18 cellular contexts compared by ENCODE assay signal in genomic region chr2:28000287-28000686, GRCh38.
A peak's percentile ranks its signal among the peaks of the same experiment; 100 is the strongest.
DNase-seq lines count a peak whose midpoint lies in the region; ATAC-seq lines count a peak whose summit lies in the region.
"Had no signal": no experiment of that assay in that cellular context is flagged by ENCODE, and none has a peak within 500 bp of the region (broad histone marks: within the 10 kb centered on the region; RNA-seq: fewer than 3 reads in every experiment).

No MANE protein-coding gene starts in this region.

- CTCF ChIA-PET in activated CD4-positive, alpha-beta T cell treated with anti-CD3 and anti-CD28 coated beads for 36 hours (lab: Charles Lee), result no interaction called here
- CTCF ChIA-PET in activated CD4-positive, alpha-beta T cell treated with anti-CD3 and anti-CD28 coated beads, Interleukin-2, amount 10 ng/mL, durations not matched to agents 7 days and 5 days (lab: Charles Lee), result interaction anchor here (1.6 kb wide), 1 partner anchor 11 kb away, joined by 3 read pairs; no protein-coding TSS in a partner anchor

- no peak overlapping the region for H3K4me3 Mint-ChIP-seq in activated CD4-positive, alpha-beta T cell treated with anti-CD3 and anti-CD28 coated beads for 36 hours
- no peak overlapping the region for H3K4me3 Mint-ChIP-seq in activated CD4-positive, alpha-beta T cell treated with anti-CD3 and anti-CD28 coated beads, Interleukin-2, amount 10 ng/mL, durations not matched to agents 7 days and 5 days
- H3K4me3 Mint-ChIP-seq in activated T-cell treated with anti-CD3 and anti-CD28 coated beads, Interleukin-2, amount 50 U/mL, for 72 hours, result peak overlapping the region in 1 of 2 donors; percentile 31
- no peak overlapping the region for H3K4me3 Mint-ChIP-seq in stimulated activated naive CD8-positive, alpha-beta T cell treated with anti-CD3 and anti-CD28 coated beads, Interleukin-15, amount 100 ng/mL, for 72 hours
- H3K4me3 Mint-ChIP-seq: CD4-positive, alpha-beta memory T cell; GM23338; H9 had no signal

- peaks cover 22% of the 10 kb centered on the region for H3K4me1 Mint-ChIP-seq in activated CD4-positive, alpha-beta T cell treated with anti-CD3 and anti-CD28 coated beads for 36 hours
- H3K4me1 Mint-ChIP-seq in activated CD4-positive, alpha-beta T cell treated with anti-CD3 and anti-CD28 coated beads, Interleukin-2, amount 10 ng/mL, durations not matched to agents 7 days and 5 days, result peaks cover 13% of the 10 kb centered on the region
- peaks cover 39% of the 10 kb centered on the region for H3K4me1 Mint-ChIP-seq in activated T-cell treated with anti-CD3 and anti-CD28 coated beads, Interleukin-2, amount 50 U/mL, for 72 hours (ENCODE audit: low read depth)
- H3K4me1 Mint-ChIP-seq in stimulated activated naive CD8-positive, alpha-beta T cell treated with anti-CD3 and anti-CD28 coated beads, Interleukin-15, amount 100 ng/mL, for 72 hours, result peaks cover 35% of the 10 kb centered on the region
- H3K4me1 Mint-ChIP-seq: GM23338 had no signal

- H3K27me3 Mint-ChIP-seq in activated CD4-positive, alpha-beta T cell treated with anti-CD3 and anti-CD28 coated beads for 36 hours, result no peaks in the 10 kb centered on the region
- no peaks in the 10 kb centered on the region for H3K27me3 Mint-ChIP-seq in activated CD4-positive, alpha-beta T cell treated with anti-CD3 and anti-CD28 coated beads, Interleukin-2, amount 10 ng/mL, durations not matched to agents 7 days and 5 days
- no peaks in the 10 kb centered on the region for H3K27me3 Mint-ChIP-seq in activated T-cell treated with anti-CD3 and anti-CD28 coated beads, Interleukin-2, amount 50 U/mL, for 72 hours (ENCODE audit: low read depth)
- no peaks in the 10 kb centered on the region for H3K27me3 Mint-ChIP-seq in stimulated activated naive CD8-positive, alpha-beta T cell treated with anti-CD3 and anti-CD28 coated beads, Interleukin-15, amount 100 ng/mL, for 72 hours
- H3K27me3 Mint-ChIP-seq: CD4-positive, alpha-beta memory T cell had no signal

- intact Hi-C loops in activated CD4-positive, alpha-beta T cell treated with anti-CD3 and anti-CD28 coated beads for 36 hours (cut with DNase I, micrococcal nuclease), result no loop called here

- no peaks in the 10 kb centered on the region for H3K9me3 Mint-ChIP-seq in activated CD4-positive, alpha-beta T cell treated with anti-CD3 and anti-CD28 coated beads for 36 hours (ENCODE audit: low read depth)
- peaks cover 3% of the 10 kb centered on the region for H3K9me3 Mint-ChIP-seq in activated CD4-positive, alpha-beta T cell treated with anti-CD3 and anti-CD28 coated beads, Interleukin-2, amount 10 ng/mL, durations not matched to agents 7 days and 5 days
- H3K9me3 Mint-ChIP-seq in activated T-cell treated with anti-CD3 and anti-CD28 coated beads, Interleukin-2, amount 50 U/mL, for 72 hours, result peaks cover 0 to 4% of the 10 kb centered on the region in 2 donors
- no peaks in the 10 kb centered on the region for H3K9me3 Mint-ChIP-seq in stimulated activated naive CD8-positive, alpha-beta T cell treated with anti-CD3 and anti-CD28 coated beads, Interleukin-15, amount 100 ng/mL, for 72 hours
- H3K9me3 Mint-ChIP-seq: GM23338, H9 had no signal

- DNase-seq in activated CD4-positive, alpha-beta T cell treated with anti-CD3 and anti-CD28 coated beads for 36 hours, result no peak
- DNase-seq in activated CD4-positive, alpha-beta T cell treated with anti-CD3 and anti-CD28 coated beads, Interleukin-2, amount 10 ng/mL, durations not matched to agents 7 days and 5 days, result no peak
- no peak for DNase-seq in activated T-cell treated with anti-CD3 and anti-CD28 coated beads, Interleukin-2, amount 50 U/mL, for 72 hours
- no peak for DNase-seq in activated T-cell treated with anti-CD3 and anti-CD28 coated beads, Interleukin-2, amount 50 U/mL, for 48 hours
- DNase-seq in stimulated activated naive CD8-positive, alpha-beta T cell treated with anti-CD3 and anti-CD28 coated beads, Interleukin-15, amount 100 ng/mL, for 72 hours, result no peak
- DNase-seq in stimulated activated naive CD8-positive, alpha-beta T cell treated with anti-CD3 and anti-CD28 coated beads, Interleukin-15, Interleukin-2, amounts not matched to agents 100 U/mL and 50 U/mL, for 24 hours, result no peak
- DNase-seq: 8988T; C1 segment of cervical spinal cord; Calu3; CD4-positive, alpha-beta memory T cell; COR-L47; DMS53; DMS79 treated with DMSO at 0.1 percent for 48 hours; GF-D8; H9 had no signal

- no peak overlapping the region for H3K27ac Mint-ChIP-seq in activated CD4-positive, alpha-beta T cell treated with anti-CD3 and anti-CD28 coated beads for 36 hours
- no peak overlapping the region for H3K27ac Mint-ChIP-seq in activated CD4-positive, alpha-beta T cell treated with anti-CD3 and anti-CD28 coated beads, Interleukin-2, amount 10 ng/mL, durations not matched to agents 7 days and 5 days
- no peak overlapping the region for H3K27ac Mint-ChIP-seq in activated T-cell treated with anti-CD3 and anti-CD28 coated beads, Interleukin-2, amount 50 U/mL, for 72 hours
- H3K27ac Mint-ChIP-seq in stimulated activated naive CD8-positive, alpha-beta T cell treated with anti-CD3 and anti-CD28 coated beads, Interleukin-15, amount 100 ng/mL, for 72 hours, result no peak overlapping the region
- H3K27ac Mint-ChIP-seq: CD4-positive, alpha-beta memory T cell; GM23338; H9 had no signal

- peak; percentile 47 for ATAC-seq in activated CD4-positive, alpha-beta T cell treated with anti-CD3 and anti-CD28 coated beads for 36 hours
- ATAC-seq in activated T-cell treated with anti-CD3 and anti-CD28 coated beads, Interleukin-2, amount 50 U/mL, for 72 hours (replicated peaks in 1 of 2), result peak; percentile 68 to 83
- ATAC-seq in stimulated activated naive CD8-positive, alpha-beta T cell treated with anti-CD3 and anti-CD28 coated beads, Interleukin-15, amount 100 ng/mL, for 72 hours, result peak; percentile 64
- no peak for ATAC-seq in stimulated activated naive CD8-positive, alpha-beta T cell treated with anti-CD3 and anti-CD28 coated beads, Interleukin-15, Interleukin-2, amounts not matched to agents 100 U/mL and 50 U/mL, for 24 hours
- no peak for ATAC-seq in HG02870 (IDR thresholded peaks at IDR 0.05; ENCODE audit: unreplicated experiment)
- ATAC-seq: GM23338, HCT116 had no signal

- peaks cover 13% of the 10 kb centered on the region for H3K36me3 Mint-ChIP-seq in activated CD4-positive, alpha-beta T cell treated with anti-CD3 and anti-CD28 coated beads for 36 hours (ENCODE audit: low read depth)
- H3K36me3 Mint-ChIP-seq in activated CD4-positive, alpha-beta T cell treated with anti-CD3 and anti-CD28 coated beads, Interleukin-2, amount 10 ng/mL, durations not matched to agents 7 days and 5 days (ENCODE audit: low read depth), result peaks cover 17% of the 10 kb centered on the region
- H3K36me3 Mint-ChIP-seq in activated T-cell treated with anti-CD3 and anti-CD28 coated beads, Interleukin-2, amount 50 U/mL, for 72 hours (ENCODE audit: insufficient read depth in 2 of 2), result peaks cover 6 to 13% of the 10 kb centered on the region in 2 donors

- POLR2A ChIA-PET in activated CD4-positive, alpha-beta T cell treated with anti-CD3 and anti-CD28 coated beads for 36 hours (lab: Charles Lee), result no interaction called here
- POLR2A ChIA-PET in activated CD4-positive, alpha-beta T cell treated with anti-CD3 and anti-CD28 coated beads, Interleukin-2, amount 10 ng/mL, durations not matched to agents 7 days and 5 days (lab: Charles Lee), result no interaction called here

Comparison
In these comparisons a context has a peak if more than half of its experiments do, and no peak if none do; other contexts are left out.
1. ATAC-seq: peak in activated CD4-positive, alpha-beta T cell treated with anti-CD3 and anti-CD28 coated beads for 36 hours (single experiment), activated T-cell treated with anti-CD3 and anti-CD28 coated beads, Interleukin-2, amount 50 U/mL, for 72 hours (2 of 2) and stimulated activated naive CD8-positive, alpha-beta T cell treated with anti-CD3 and anti-CD28 coated beads, Interleukin-15, amount 100 ng/mL, for 72 hours (single experiment); none in stimulated activated naive CD8-positive, alpha-beta T cell treated with anti-CD3 and anti-CD28 coated beads, Interleukin-15, Interleukin-2, amounts not matched to agents 100 U/mL and 50 U/mL, for 24 hours (single experiment) and HG02870 (single experiment).